1 cellular context compared by ENCODE assay signal in genomic region chr14:91220581-91221000, GRCh38.
TF ChIP-seq lines count a peak whose summit lies in the region.

No MANE protein-coding gene starts in this region.

TF ChIP-seq in HepG2, 621 proteins besides CTCF, POLR2A, EP300 and RAD21:
- TF ChIP-seq, protein P1, sequence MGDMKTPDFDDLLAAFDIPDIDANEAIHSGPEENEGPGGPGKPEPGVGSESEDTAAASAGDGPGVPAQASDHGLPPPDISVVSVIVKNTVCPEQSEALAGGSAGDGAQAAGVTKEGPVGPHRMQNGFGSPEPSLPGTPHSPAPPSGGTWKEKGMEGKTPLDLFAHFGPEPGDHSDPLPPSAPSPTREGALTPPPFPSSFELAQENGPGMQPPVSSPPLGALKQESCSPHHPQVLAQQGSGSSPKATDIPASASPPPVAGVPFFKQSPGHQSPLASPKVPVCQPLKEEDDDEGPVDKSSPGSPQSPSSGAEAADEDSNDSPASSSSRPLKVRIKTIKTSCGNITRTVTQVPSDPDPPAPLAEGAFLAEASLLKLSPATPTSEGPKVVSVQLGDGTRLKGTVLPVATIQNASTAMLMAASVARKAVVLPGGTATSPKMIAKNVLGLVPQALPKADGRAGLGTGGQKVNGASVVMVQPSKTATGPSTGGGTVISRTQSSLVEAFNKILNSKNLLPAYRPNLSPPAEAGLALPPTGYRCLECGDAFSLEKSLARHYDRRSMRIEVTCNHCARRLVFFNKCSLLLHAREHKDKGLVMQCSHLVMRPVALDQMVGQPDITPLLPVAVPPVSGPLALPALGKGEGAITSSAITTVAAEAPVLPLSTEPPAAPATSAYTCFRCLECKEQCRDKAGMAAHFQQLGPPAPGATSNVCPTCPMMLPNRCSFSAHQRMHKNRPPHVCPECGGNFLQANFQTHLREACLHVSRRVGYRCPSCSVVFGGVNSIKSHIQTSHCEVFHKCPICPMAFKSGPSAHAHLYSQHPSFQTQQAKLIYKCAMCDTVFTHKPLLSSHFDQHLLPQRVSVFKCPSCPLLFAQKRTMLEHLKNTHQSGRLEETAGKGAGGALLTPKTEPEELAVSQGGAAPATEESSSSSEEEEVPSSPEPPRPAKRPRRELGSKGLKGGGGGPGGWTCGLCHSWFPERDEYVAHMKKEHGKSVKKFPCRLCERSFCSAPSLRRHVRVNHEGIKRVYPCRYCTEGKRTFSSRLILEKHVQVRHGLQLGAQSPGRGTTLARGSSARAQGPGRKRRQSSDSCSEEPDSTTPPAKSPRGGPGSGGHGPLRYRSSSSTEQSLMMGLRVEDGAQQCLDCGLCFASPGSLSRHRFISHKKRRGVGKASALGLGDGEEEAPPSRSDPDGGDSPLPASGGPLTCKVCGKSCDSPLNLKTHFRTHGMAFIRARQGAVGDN (CRISPR knock-in tag; IDR thresholded peaks at IDR 0.05): 0 out of 2 replicates have a peak, but pooled peaks have one; percentile 0
- TF ChIP-seq, protein P2, sequence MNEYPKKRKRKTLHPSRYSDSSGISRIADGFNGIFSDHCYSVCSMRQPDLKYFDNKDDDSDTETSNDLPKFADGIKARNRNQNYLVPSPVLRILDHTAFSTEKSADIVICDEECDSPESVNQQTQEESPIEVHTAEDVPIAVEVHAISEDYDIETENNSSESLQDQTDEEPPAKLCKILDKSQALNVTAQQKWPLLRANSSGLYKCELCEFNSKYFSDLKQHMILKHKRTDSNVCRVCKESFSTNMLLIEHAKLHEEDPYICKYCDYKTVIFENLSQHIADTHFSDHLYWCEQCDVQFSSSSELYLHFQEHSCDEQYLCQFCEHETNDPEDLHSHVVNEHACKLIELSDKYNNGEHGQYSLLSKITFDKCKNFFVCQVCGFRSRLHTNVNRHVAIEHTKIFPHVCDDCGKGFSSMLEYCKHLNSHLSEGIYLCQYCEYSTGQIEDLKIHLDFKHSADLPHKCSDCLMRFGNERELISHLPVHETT (CRISPR knock-in tag; conservative IDR thresholded peaks at IDR 0.05): no peak
- TF ChIP-seq CBX1 (IDR thresholded peaks at IDR 0.05; ENCODE audit: low read depth): no peak
